Comparison of ENCODE assay signal across 21 cellular contexts in genomic region chr10:84755311-84755710, GRCh38.
"Had no signal": no experiment of that assay in that cellular context is flagged by ENCODE, and none has a peak within 500 bp of the region (broad histone marks: within the 10 kb centered on the region; RNA-seq: fewer than 3 reads in every experiment).

No MANE protein-coding gene starts in this region.

- H3K36me3 ChIP-seq: colonic mucosa, esophagus squamous epithelium, lower lobe of right lung, right lobe of liver, suprapubic skin, transverse colon, upper lobe of right lung, uterus had no signal

- H2AFZ ChIP-seq: parathyroid adenoma had no signal

- H3K9me3 ChIP-seq: colonic mucosa, esophagus squamous epithelium, lower lobe of right lung, right lobe of liver, suprapubic skin, transverse colon, upper lobe of right lung, uterus had no signal

- H3K4me3 ChIP-seq: colonic mucosa, esophagus squamous epithelium, lower lobe of right lung, right lobe of liver, suprapubic skin, transverse colon, upper lobe of right lung, uterus had no signal

- DNase-seq: colonic mucosa; effector memory CD4-positive, alpha-beta T cell; erythroblast; esophagus squamous epithelium; head of caudate nucleus; left ventricle myocardium superior; lower lobe of right lung; natural killer cell; right lobe of liver; small intestine; stimulated activated CD4-positive, alpha-beta T cell treated with anti-CD3 and anti-CD28 coated beads, Interleukin-12 subunit alpha, Interleukin-12 subunit beta, amount 100 ng/mL, for 4 hours; stimulated activated CD4-positive, alpha-beta T cell treated with anti-CD3 and anti-CD28 coated beads, Interleukin-1b, Interleukin-23, amount 100 ng/mL, for 48 hours; stimulated activated CD4-positive, alpha-beta T cell treated with anti-CD3 and anti-CD28 coated beads, Interleukin-4, amount 100 ng/mL, for 1 hour; stimulated activated CD8-positive, alpha-beta memory T cell treated with anti-CD3 and anti-CD28 coated beads, Interleukin-4, amount 100 ng/mL, for 48 hours; stimulated activated naive CD4-positive, alpha-beta T cell; stimulated activated naive CD8-positive, alpha-beta T cell treated with anti-CD3 and anti-CD28 coated beads, Interleukin-15, amount 100 ng/mL, for 72 hours; transverse colon; upper lobe of right lung; uterus had no signal

- ATAC-seq: left ventricle myocardium superior; lower lobe of right lung; natural killer cell; right lobe of liver; stimulated activated naive CD8-positive, alpha-beta T cell treated with anti-CD3 and anti-CD28 coated beads, Interleukin-15, amount 100 ng/mL, for 72 hours; upper lobe of right lung had no signal

- H3K4me1 ChIP-seq: colonic mucosa, esophagus squamous epithelium, lower lobe of right lung, parathyroid adenoma, right lobe of liver, suprapubic skin, transverse colon, upper lobe of right lung, uterus had no signal

- H3K27ac ChIP-seq: colonic mucosa, esophagus squamous epithelium, lower lobe of right lung, parathyroid adenoma, right lobe of liver, suprapubic skin, transverse colon, upper lobe of right lung, uterus had no signal

- H3K9ac ChIP-seq: parathyroid adenoma had no signal

- H3K27me3 ChIP-seq: colonic mucosa, esophagus squamous epithelium, right lobe of liver, suprapubic skin, transverse colon, upper lobe of right lung, uterus had no signal
